Comparison of ENCODE assay signal across 1 cellular context in genomic region chr6:134422426-134423231, GRCh38.
TF ChIP-seq lines count a peak whose summit lies in the region.

No MANE protein-coding gene starts in this region.

TF ChIP-seq in K562, 482 proteins besides CTCF, POLR2A, EP300 and RAD21 (continued from another document):
- TF ChIP-seq DPF2 (IDR thresholded peaks at IDR 0.05) (0 out of 2 replicates have a peak, but pooled peaks have one; percentile 14), CBFA2T2 (conservative IDR thresholded peaks at IDR 0.05) (0 out of 2 replicates have a peak, but pooled peaks have one; percentile 10), FOSL1 (tag; conservative IDR thresholded peaks at IDR 0.05) (peak; percentile 97), PURB (CRISPR knock-in tag; IDR thresholded peaks at IDR 0.05; ENCODE audit: low read depth) (no peak), ZNF174 (CRISPR knock-in tag; IDR thresholded peaks at IDR 0.05) (no peak), CEBPZ (IDR thresholded peaks at IDR 0.05; ENCODE audit: borderline replicate concordance, low read depth, low read length) (no peak), SMARCA4 (IDR thresholded peaks at IDR 0.05) (0 out of 2 replicates have a peak, but pooled peaks have one; percentile 37), CREM (IDR thresholded peaks at IDR 0.05; ENCODE audit: low read depth) (0 out of 2 replicates have a peak, but pooled peaks have one; percentile 12), GATAD2A (IDR thresholded peaks at IDR 0.05) (0 out of 2 replicates have a peak, but pooled peaks have one; percentile 28), C11orf30 (IDR thresholded peaks at IDR 0.05; ENCODE audit: low read depth) (no peak), STAT5B (CRISPR knock-in tag; IDR thresholded peaks at IDR 0.05) (no peak), MTA3 (IDR thresholded peaks at IDR 0.05; ENCODE audit: borderline replicate concordance) (no peak), CHD2 (IDR thresholded peaks at IDR 0.05; ENCODE audit: low read depth, low read length) (no peak), JUND (IDR thresholded peaks at IDR 0.05; ENCODE audit: borderline replicate concordance, low read depth, low read length) (peak; percentile 53; the same call in 1 of the 2 replicates), JUND (tag; IDR thresholded peaks at IDR 0.05; ENCODE audit: borderline replicate concordance, low read depth, low read length) (peak; percentile 45; the same call in 1 of the 3 replicates), NR4A1 (CRISPR knock-in tag; IDR thresholded peaks at IDR 0.05) (no peak), NR4A1 (tag; IDR thresholded peaks at IDR 0.05) (no peak), MLLT1 (IDR thresholded peaks at IDR 0.05) (0 out of 4 replicates have a peak, but pooled peaks of 1 of the 2 experiments have one; percentile 13), CBFA2T3 (IDR thresholded peaks at IDR 0.05) (peak; percentile 52), EHMT2 (IDR thresholded peaks at IDR 0.05) (peak; percentile 59; the same call in 1 of the 2 replicates), JUN (IDR thresholded peaks at IDR 0.05; ENCODE audit: borderline replicate concordance, low read depth, low read length) (peak; percentile 57; the same call in 1 of the 2 replicates), JUN (CRISPR knock-in tag; IDR thresholded peaks at IDR 0.05; ENCODE audit: borderline replicate concordance) (no peak), ATF3 (IDR thresholded peaks at IDR 0.05) (peak; percentile 81), ATF3 (CRISPR knock-in tag; conservative IDR thresholded peaks at IDR 0.05) (no peak), GABPB1 (CRISPR knock-in tag; IDR thresholded peaks at IDR 0.05) (no peak), ARID1B (IDR thresholded peaks at IDR 0.05) (peak; percentile 22; the same call in 1 of the 2 replicates)
